ENCODE assay signal across 8 cellular contexts in the genomic region with DNA sequence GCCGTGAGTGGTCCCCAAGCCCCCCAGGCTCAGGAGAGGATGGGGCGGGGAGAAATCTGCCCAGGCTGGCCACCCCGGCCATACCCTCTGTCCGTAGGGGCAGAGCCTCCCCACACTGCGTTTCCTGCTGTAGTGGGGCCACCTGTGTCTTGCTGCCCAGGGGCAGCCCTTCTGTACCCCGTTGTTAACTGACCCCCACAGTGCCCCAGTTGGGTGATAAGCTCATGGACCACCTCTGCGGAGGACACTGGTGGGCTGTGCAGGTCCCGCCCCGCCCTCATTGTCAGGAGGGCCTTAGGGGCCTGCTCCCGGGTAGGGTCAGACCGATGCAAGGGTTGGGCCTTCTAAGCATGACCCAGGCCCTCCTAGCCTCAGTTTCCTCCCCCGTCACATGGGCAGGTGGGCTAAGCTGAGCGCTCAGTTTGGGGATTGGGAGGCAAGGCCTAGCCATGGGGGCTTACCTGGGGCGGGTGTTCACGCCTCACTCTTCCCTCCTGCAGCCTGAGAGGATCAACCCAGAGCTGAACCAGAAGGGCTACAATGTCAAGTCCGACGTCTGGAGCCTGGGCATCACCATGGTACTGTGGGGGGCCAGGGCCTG. TPM values are rescaled to one million over a fixed set of nuclear protein-coding genes. Genes with fewer than 3 reads are reported as not detected.
A peak's percentile ranks its signal among the peaks of the same experiment; 100 is the strongest.
DNase-seq lines count a peak whose midpoint lies in the region; ATAC-seq and TF ChIP-seq lines count a peak whose summit lies in the region.
"Not testable (repeated sequence)": the region's sequence is repeated elsewhere in the genome, so short reads cannot be mapped to it uniquely, and the experiment has no call there.

No MANE protein-coding gene starts in this region.

- peak in 2 of 3 donors; percentile 43 to 45 for DNase-seq in Peyer's patch
- DNase-seq in activated T-cell treated with anti-CD3 and anti-CD28 coated beads, Interleukin-2, amount 50 U/mL, for 4 hours: peak; percentile 2
- DNase-seq in adrenal gland: peak in 5 of 7 donors; percentile 5 to 49 (median 13)
- DNase-seq in Right ventricle myocardium superior: peak; percentile 29
- DNase-seq in left lung: peak; percentile 25 to 66
- DNase-seq in omental fat pad (ENCODE audit: low spot score): peak; percentile 17
- peak; percentile 74 for DNase-seq in spleen
- DNase-seq in uterus: peak; percentile 5 to 10

- TF ChIP-seq POLR2A in Peyer's patch (IDR thresholded peaks at IDR 0.05); adrenal gland (IDR thresholded peaks at IDR 0.05); spleen (IDR thresholded peaks at IDR 0.05); uterus (IDR thresholded peaks at IDR 0.05): not testable (repeated sequence)

- not testable (repeated sequence) for H3K27me3 Mint-ChIP-seq in activated T-cell treated with anti-CD3 and anti-CD28 coated beads, Interleukin-2, amount 50 U/mL, for 4 hours (ENCODE audit: low read depth)

- H3K4me1 Mint-ChIP-seq in activated T-cell treated with anti-CD3 and anti-CD28 coated beads, Interleukin-2, amount 50 U/mL, for 4 hours (ENCODE audit: low read depth): not testable (repeated sequence)

- peaks cover 30% of the 10 kb centered on the region for H3K36me3 Mint-ChIP-seq in activated T-cell treated with anti-CD3 and anti-CD28 coated beads, Interleukin-2, amount 50 U/mL, for 4 hours (ENCODE audit: insufficient read depth)

- TF ChIP-seq CTCF in Peyer's patch (IDR thresholded peaks at IDR 0.05); adrenal gland (IDR thresholded peaks at IDR 0.05); left lung (IDR thresholded peaks at IDR 0.05); omental fat pad (IDR thresholded peaks at IDR 0.05); spleen (IDR thresholded peaks at IDR 0.05 in 8 of 11, conservative IDR thresholded peaks at IDR 0.05 in 3 of 11); uterus (IDR thresholded peaks at IDR 0.05): not testable (repeated sequence)

- not testable (repeated sequence) for H3K27ac ChIP-seq in Peyer's patch, adrenal gland, left lung, spleen, uterus

- H3K4me3 ChIP-seq in Peyer's patch, adrenal gland, left lung, spleen, uterus: not testable (repeated sequence)

- intact Hi-C loops in adrenal gland (cut with DNase I); Right ventricle myocardium superior (cut with DNase I); left lung (cut with DNase I); spleen (cut with DNase I; ENCODE audit: low total_unique reads); uterus (cut with DNase I; ENCODE audit: low total_unique reads): not testable (repeated sequence)

- H3K4me3 Mint-ChIP-seq in activated T-cell treated with anti-CD3 and anti-CD28 coated beads, Interleukin-2, amount 50 U/mL, for 4 hours: not testable (repeated sequence)

- H3K9me3 Mint-ChIP-seq in activated T-cell treated with anti-CD3 and anti-CD28 coated beads, Interleukin-2, amount 50 U/mL, for 4 hours: not testable (repeated sequence)

- not testable (repeated sequence) for ATAC-seq in activated T-cell treated with anti-CD3 and anti-CD28 coated beads, Interleukin-2, amount 50 U/mL, for 4 hours; left lung; omental fat pad (ENCODE audit: low FRiP score)
- peak; percentile 8 for ATAC-seq in Right ventricle myocardium superior (ENCODE audit: poor library complexity)

- H3K27me3 ChIP-seq in Peyer's patch; adrenal gland; left lung; spleen (replicated peaks in 1 of 7); uterus: not testable (repeated sequence)

- H3K36me3 ChIP-seq in Peyer's patch (peaks cover 0 to 93% (median 0%) of the 10 kb centered on the region in 3 donors), adrenal gland (replicated peaks in 1 of 2) (peaks cover 0 to 74% of the 10 kb centered on the region in 2 donors), left lung (peaks cover 0 to 98% of the 10 kb centered on the region in 2 donors), spleen (peaks cover 2 to 100% (median 93%) of the 10 kb centered on the region in 6 donors)
- not testable (repeated sequence) for H3K36me3 ChIP-seq in uterus

- H3K9me3 ChIP-seq in Peyer's patch; adrenal gland (replicated peaks in 1 of 3); uterus: not testable (repeated sequence)
- H3K9me3 ChIP-seq in left lung (peaks cover 0 to 10% of the 10 kb centered on the region in 2 donors), spleen (peaks cover 0 to 12% (median 8%) of the 10 kb centered on the region in 8 donors)

- WGBS in adrenal gland, 4 donors: 83 to 90% (median 85%) methylated on average over 12 to 17 of the region's 17 CpGs
- WGBS in spleen, 5 donors: 84 to 90% (median 85%) methylated on average over 17 of the region's 17 CpGs

- not testable (repeated sequence) for H3K4me1 ChIP-seq in Peyer's patch; adrenal gland (replicated peaks in 1 of 2); left lung; spleen; uterus

RNA-seq across cellular contexts. Expression of gene MAP2K3, which starts 20.1 kb away (rescaled TPM):
- total RNA-seq in Peyer's patch (100 to 1,000 TPM in 2 of 4 donors, 10 to 100 TPM in 2; 54.5 to 133 (median 102) TPM), adrenal gland (10 to 100 TPM; 11.5 to 64.8 (median 32.2) TPM), Right ventricle myocardium superior (30.8 TPM), left lung (100 to 1,000 TPM in 1 of 2 donors, 10 to 100 TPM in 1; 62.5 to 101 TPM), omental fat pad (100 to 1,000 TPM in 1 of 4 donors, 10 to 100 TPM in 3; 36.8 to 170 (median 58.5) TPM), spleen (100 to 1,000 TPM in 2 of 7 donors, 10 to 100 TPM in 5; 44.3 to 121 (median 83.6) TPM), uterus (10 to 100 TPM in 3 of 4 donors, 1 to 10 TPM in 1; 3.3 to 37.0 (median 12.5) TPM)
- 100 to 1,000 TPM; 216 to 260 (median 253) TPM for total RNA-seq in activated T-cell treated with anti-CD3 and anti-CD28 coated beads, Interleukin-2, amount 50 U/mL, for 4 hours
- polyA plus RNA-seq in adrenal gland (10 to 100 TPM; 19.2 to 64.4 (median 37.4) TPM), spleen (10 to 100 TPM; 31.7 to 54.6 (median 46.3) TPM)

RNA-seq across cellular contexts. Expression of gene NATD1, which starts 51.4 kb away (rescaled TPM):
- total RNA-seq in Peyer's patch (10 to 100 TPM in 2 of 4 donors, 1 to 10 TPM in 2; 5.0 to 11.4 (median 10.1) TPM), adrenal gland (10 to 100 TPM in 6 of 8 donors, 1 to 10 TPM in 2; 4.3 to 18.7 (median 13.0) TPM), Right ventricle myocardium superior (19.1 TPM), left lung (10 to 100 TPM in 1 of 2 donors, 1 to 10 TPM in 1; 7.4 to 16.9 TPM), omental fat pad (10 to 100 TPM in 2 of 4 donors, 1 to 10 TPM in 2; 7.5 to 19.1 (median 9.6) TPM), spleen (10 to 100 TPM in 6 of 7 donors, 1 to 10 TPM in 1; 9.4 to 31.0 (median 16.6) TPM), uterus (1 to 10 TPM; 2.1 to 4.9 (median 3.8) TPM)
- total RNA-seq in activated T-cell treated with anti-CD3 and anti-CD28 coated beads, Interleukin-2, amount 50 U/mL, for 4 hours: under 1 TPM; 0.73 to 0.98 (median 0.90) TPM
- polyA plus RNA-seq in adrenal gland (1 to 10 TPM; 1.8 to 3.1 (median 3.0) TPM), spleen (1 to 10 TPM; 1.3 to 5.9 (median 1.9) TPM)

Comparison
In these comparisons a context has a peak if more than half of its experiments do, and no peak if none do; other contexts are left out.
1. DNase-seq: peak in every context shown above with its lines; median percentile 74 in spleen; 46 in left lung; 44 in Peyer's patch; 29 in Right ventricle myocardium superior; 17 in omental fat pad; 13 in adrenal gland; 8 in uterus; 2 in activated T-cell treated with anti-CD3 and anti-CD28 coated beads, Interleukin-2, amount 50 U/mL, for 4 hours.